10 cellular contexts compared by ENCODE assay signal in genomic region chr10:44968101-44968886, GRCh38. TPM values are rescaled to one million over a fixed set of nuclear protein-coding genes. Genes with fewer than 3 reads are reported as not detected.
DNase-seq lines count a peak whose midpoint lies in the region; ATAC-seq and TF ChIP-seq lines count a peak whose summit lies in the region.
"Had no signal": no experiment of that assay in that cellular context is flagged by ENCODE, and none has a peak within 500 bp of the region (broad histone marks: within the 10 kb centered on the region; RNA-seq: fewer than 3 reads in every experiment).

No MANE protein-coding gene starts in this region.

- H3K27me3 Mint-ChIP-seq in naive B cell, result peaks cover 0 to 4% (median 0%) of the 10 kb centered on the region in 3 donors
- peaks cover 16% of the 10 kb centered on the region for H3K27me3 Mint-ChIP-seq in GM23338 (ENCODE audit: insufficient read depth, low read depth, poor library complexity)

- DNase-seq in AG20443 (ENCODE audit: low spot score), result peak; percentile 53
- DNase-seq in NOMO-1 treated with DMSO at 0.1 percent for 48 hours (lab: John Stamatoyannopoulos, UW; ENCODE audit: unreplicated experiment), result peak; percentile 99
- peak; percentile 67 for DNase-seq in choroid plexus epithelial cell (ENCODE audit: low read depth)
- no peak for DNase-seq in naive B cell
- DNase-seq in GM20000 (ENCODE audit: low spot score), result no peak
- DNase-seq in GM23338 (ENCODE audit: low spot score), result no peak
- no peak for DNase-seq in GOT3 (lab: John Stamatoyannopoulos, UW)
- DNase-seq: DMS53 had no signal

- no peak overlapping the region for H2AFZ ChIP-seq in GM23338

- TF ChIP-seq CTCF in choroid plexus epithelial cell (conservative IDR thresholded peaks at IDR 0.05; ENCODE audit: low read depth, low read length), result no peak
- TF ChIP-seq CTCF in GM20000 (IDR thresholded peaks at IDR 0.05; ENCODE audit: extremely low read depth, missing control alignments), result no peak
- TF ChIP-seq CTCF in GM23338 (conservative IDR thresholded peaks at IDR 0.05; ENCODE audit: low read depth in 2 of 2), result no peak

- H3K4me1 Mint-ChIP-seq in naive B cell (peaks cover 41 to 60% (median 52%) of the 10 kb centered on the region in 3 donors), GM23338 (peaks cover 50% of the 10 kb centered on the region)

- H3K36me3 Mint-ChIP-seq in naive B cell (no peaks in the 10 kb centered on the region), GM23338 (ENCODE audit: low read depth) (peaks cover 22% of the 10 kb centered on the region)

- peaks cover 9% of the 10 kb centered on the region; the same call in 1 of the 2 replicates for H3K9me2 ChIP-seq in GM23338 (ENCODE audit: insufficient read depth)

- H3K27ac ChIP-seq in GM23338 (ENCODE audit: low read depth), result no peak overlapping the region

- peaks cover 0 to 1% (median 0%) of the 10 kb centered on the region in 7 donors for H3K9me3 Mint-ChIP-seq in naive B cell
- H3K9me3 Mint-ChIP-seq in GM23338, result no peaks in the 10 kb centered on the region; the same call in 2 of the 3 replicates

- H3K4me1 ChIP-seq in GM23338 (ENCODE audit: insufficient read depth), result peaks cover 34% of the 10 kb centered on the region

- no peaks in the 10 kb centered on the region for H3K27me3 ChIP-seq in GM23338 (ENCODE audit: insufficient read depth)

- H3K4me3 Mint-ChIP-seq in naive B cell, result peak overlapping the region in 4 of 8 donors; percentile 22 to 59 (median 36)
- no peak overlapping the region for H3K4me3 Mint-ChIP-seq in GM23338

- H3K4me3 ChIP-seq in choroid plexus epithelial cell (ENCODE audit: low read depth, low read length) (no peak overlapping the region), GM23338 (no peak overlapping the region)

- no peaks in the 10 kb centered on the region for H3K36me3 ChIP-seq in GM23338 (ENCODE audit: insufficient read depth)

- ATAC-seq in naive B cell (ENCODE audit: low read depth in 2 of 2) (peak; percentile 62 to 70), GM23338 (no peak), HG03469 (IDR thresholded peaks at IDR 0.05; ENCODE audit: unreplicated experiment) (no peak)

- H3K79me2 ChIP-seq in GM23338 (replicated peaks; ENCODE audit: insufficient read depth), result no peaks in the 10 kb centered on the region; the same call in 1 of the 2 replicates

- H3K27ac Mint-ChIP-seq in naive B cell (peak overlapping the region in 3 of 6 donors; percentile 30 to 53 (median 32)), GM23338 (no peak overlapping the region)

- H3F3A ChIP-seq in GM23338 (replicated peaks; ENCODE audit: low read depth), result peaks cover 6% of the 10 kb centered on the region; the same call in 1 of the 2 replicates

- no peak overlapping the region for H3K4me2 ChIP-seq in GM23338

- H4K20me1 ChIP-seq in GM23338 (replicated peaks; ENCODE audit: insufficient read depth), result no peaks in the 10 kb centered on the region

TF ChIP-seq in GM23338, 12 proteins besides CTCF, POLR2A, EP300 and RAD21 (continues in another document):
- TF ChIP-seq STAT1 (IDR thresholded peaks at IDR 0.05; ENCODE audit: unreplicated experiment), result no peak
- no peak for TF ChIP-seq ZNF331 (CRISPR knock-in tag; IDR thresholded peaks at IDR 0.05; ENCODE audit: low read depth)
- TF ChIP-seq EZH2phosphoT487 (IDR thresholded peaks at IDR 0.05; ENCODE audit: unreplicated experiment), result no peak
- TF ChIP-seq REST (IDR thresholded peaks at IDR 0.05; ENCODE audit: unreplicated experiment), result no peak
- no peak for TF ChIP-seq POLR2AphosphoS5 (IDR thresholded peaks at IDR 0.05; ENCODE audit: low read depth)

RNA-seq across cellular contexts. Expression of gene RASSF4, which starts 8.7 kb away (rescaled TPM):
- polyA plus RNA-seq in naive B cell (ENCODE audit: low read depth in 6 of 6), result under 1 TPM in 4 of 6 donors, not detected in 2; 0.06 to 0.60 (median 0.27) TPM
- 10.3 and 12.4 TPM in 2 replicates for total RNA-seq in GM23338 (2014; rRNA removed; shearing (Covaris generic))
- polyA plus RNA-seq in GM23338 (2016; fragmentation: Nextera tagmentation; extraction: Ambion mirVana), result 13.6 and 17.8 TPM in 2 replicates

RNA-seq across cellular contexts. Expression of gene DEPP1, which starts 10.3 kb away (rescaled TPM):
- polyA plus RNA-seq in naive B cell (ENCODE audit: low read depth in 6 of 6) (not detected), GM23338 (2016; fragmentation: Nextera tagmentation; extraction: Ambion mirVana) (0.37 TPM in 2 replicates)
- 0.12 and 1.3 TPM in 2 replicates for total RNA-seq in GM23338 (2014; rRNA removed; shearing (Covaris generic))

RNA-seq across cellular contexts. Expression of gene ZNF22, which starts 32.4 kb away (rescaled TPM):
- polyA plus RNA-seq in naive B cell (ENCODE audit: low read depth in 6 of 6) (10 to 100 TPM; 52.9 to 73.2 (median 61.9) TPM), GM23338 (2016; fragmentation: Nextera tagmentation; extraction: Ambion mirVana) (72.8 and 81.8 TPM in 2 replicates)
- total RNA-seq in GM23338 (2014; rRNA removed; shearing (Covaris generic)), result 38.7 and 40.5 TPM in 2 replicates

RNA-seq across cellular contexts. Expression of gene TMEM72, which starts 57.2 kb away (rescaled TPM):
- polyA plus RNA-seq in naive B cell (ENCODE audit: low read depth in 6 of 6) (not detected), GM23338 (2016; fragmentation: Nextera tagmentation; extraction: Ambion mirVana) (not detected in 2 replicates)
- not detected in 2 replicates for total RNA-seq in GM23338 (2014; rRNA removed; shearing (Covaris generic))
- total RNA-seq: epithelial cell of proximal tubule had no signal

Comparison
In these comparisons a context has a peak if more than half of its experiments do, and no peak if none do; other contexts are left out.
1. DNase-seq: peak in AG20443 (single experiment), NOMO-1 treated with DMSO at 0.1 percent for 48 hours (single experiment) and choroid plexus epithelial cell (single experiment); none in naive B cell (single experiment), GM20000 (single experiment), GM23338 (single experiment) and GOT3 (single experiment).
2. ATAC-seq: peak in naive B cell (2 of 2); none in GM23338 (single experiment) and HG03469 (single experiment).